ENCODE assay signal across 11 cellular contexts in the genomic region with DNA sequence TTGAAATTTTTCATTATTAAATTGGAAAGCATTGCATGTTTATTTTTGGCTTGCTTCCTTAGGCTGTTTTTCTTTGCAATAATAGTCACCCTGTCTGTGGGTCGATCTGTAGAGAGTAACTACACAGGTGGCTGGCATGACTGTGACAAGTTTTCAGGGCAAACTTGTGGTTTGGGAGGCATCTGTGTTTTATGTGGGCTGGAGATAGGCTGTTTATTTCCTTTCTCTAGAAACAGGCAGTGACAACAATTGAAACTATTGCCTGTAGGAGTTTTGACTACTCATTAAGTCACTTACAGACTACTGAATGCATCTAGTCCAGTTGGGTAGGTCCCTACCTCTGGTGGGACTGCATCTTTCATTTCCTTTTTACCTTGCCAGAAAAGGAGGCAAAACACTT.
DNase-seq lines count a peak whose midpoint lies in the region; ATAC-seq, FAIRE-seq and TF ChIP-seq lines count a peak whose summit lies in the region.
"Had no signal": no experiment of that assay in that cellular context is flagged by ENCODE, and none has a peak within 500 bp of the region (broad histone marks: within the 10 kb centered on the region; RNA-seq: fewer than 3 reads in every experiment).

No MANE protein-coding gene starts in this region.

- DNase-seq in activated CD4-positive, alpha-beta T cell treated with anti-CD3 and anti-CD28 coated beads, Interleukin-2, amount 50 U/mL, for 48 hours, result peak; percentile 46 to 58
- peak; percentile 67 for DNase-seq in stimulated activated CD4-positive, alpha-beta T cell treated with anti-CD3 and anti-CD28 coated beads, Interleukin-15, amount 100 ng/mL, for 24 hours
- DNase-seq in urothelium cell line (ENCODE audit: low spot score) (no peak), right atrium auricular region (ENCODE audit: low spot score) (no peak), prostate gland (ENCODE audit: low spot score) (no peak), GF-D8 (lab: John Stamatoyannopoulos, UW) (no peak)
- DNase-seq: HCEC 1CT, NCI-H1092 treated with DMSO at 0.1 percent for 48 hours, posterior cingulate gyrus had no signal

- intact Hi-C loops in prostate gland (cut with DNase I), result loop anchor here (5.0 kb wide), 1 partner anchor 87 kb away; no protein-coding TSS in a partner anchor

- H3K27me3 ChIP-seq in right atrium auricular region, result no peaks in the 10 kb centered on the region
- H3K27me3 ChIP-seq in prostate gland (replicated peaks; ENCODE audit: insufficient read depth), result no peaks in the 10 kb centered on the region

- H3K4me1 ChIP-seq in right atrium auricular region, result peaks cover 0 to 5% of the 10 kb centered on the region in 2 donors
- H3K4me1 ChIP-seq in prostate gland (replicated peaks), result no peaks in the 10 kb centered on the region

- H3K4me3 ChIP-seq in right atrium auricular region (no peak overlapping the region), prostate gland (no peak overlapping the region)

- no peak for TF ChIP-seq CTCF in right atrium auricular region (IDR thresholded peaks at IDR 0.05)
- TF ChIP-seq CTCF in prostate gland (IDR thresholded peaks at IDR 0.05), result no peak

- no peak overlapping the region for H3K27ac ChIP-seq in right atrium auricular region
- no peak overlapping the region for H3K27ac ChIP-seq in prostate gland

- FAIRE-seq in urothelium cell line (lab: Jason Lieb, UNC), result no peak

- ATAC-seq in GM18498 (IDR thresholded peaks at IDR 0.05; ENCODE audit: unreplicated experiment), result peak; percentile 74
- peak; percentile 95 for ATAC-seq in HG02884 (IDR thresholded peaks at IDR 0.05; ENCODE audit: unreplicated experiment)

- no peak for TF ChIP-seq POLR2A in prostate gland (IDR thresholded peaks at IDR 0.05)

- WGBS in prostate gland, result 26% methylated on average over 1 of the region's 1 CpG

- no peaks in the 10 kb centered on the region for H3K9me3 ChIP-seq in right atrium auricular region
- no peaks in the 10 kb centered on the region for H3K9me3 ChIP-seq in prostate gland

- no peaks in the 10 kb centered on the region for H3K36me3 ChIP-seq in right atrium auricular region
- no peaks in the 10 kb centered on the region for H3K36me3 ChIP-seq in prostate gland

Comparison
In these comparisons a context has a peak if more than half of its experiments do, and no peak if none do; other contexts are left out.
1. DNase-seq: peak in activated CD4-positive, alpha-beta T cell treated with anti-CD3 and anti-CD28 coated beads, Interleukin-2, amount 50 U/mL, for 48 hours (2 of 2) and stimulated activated CD4-positive, alpha-beta T cell treated with anti-CD3 and anti-CD28 coated beads, Interleukin-15, amount 100 ng/mL, for 24 hours (single experiment); none in urothelium cell line (single experiment), right atrium auricular region (single experiment), prostate gland (single experiment) and GF-D8 (single experiment).